ENCODE assay signal across 1 cellular context in the genomic region with DNA sequence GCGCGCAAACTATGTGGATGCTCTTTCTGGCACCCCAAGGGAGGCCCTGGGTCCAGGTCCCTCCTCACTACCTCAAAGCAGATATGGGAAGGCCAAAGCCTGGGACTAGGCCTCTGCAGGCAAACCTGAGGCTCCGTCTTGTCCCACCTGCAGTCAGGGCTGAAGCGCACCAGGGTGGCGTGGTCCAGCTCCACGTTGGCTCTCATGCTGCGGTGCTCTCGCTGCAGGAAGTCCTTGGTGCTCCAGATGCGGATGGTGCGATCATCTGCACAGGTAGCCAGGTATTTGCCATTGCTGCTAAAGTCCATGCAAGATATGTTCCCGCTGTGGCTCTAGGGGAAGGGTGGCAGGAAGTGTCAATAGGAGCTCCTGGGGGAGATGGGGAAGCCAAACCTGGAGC.
TF ChIP-seq lines count a peak whose summit lies in the region.

No MANE protein-coding gene starts in this region.

TF ChIP-seq in K562, 482 proteins besides CTCF, POLR2A, EP300 and RAD21:
- TF ChIP-seq RBFOX2 (IDR thresholded peaks at IDR 0.05; ENCODE audit: low read depth, low read length) (peak; percentile 51; the same call in 1 of the 2 replicates), POLR2G (IDR thresholded peaks at IDR 0.05; ENCODE audit: low read depth, low read length) (peak; percentile 55), ILK (tag; IDR thresholded peaks at IDR 0.05; ENCODE audit: borderline replicate concordance, low read depth) (no peak)
